Comparison of ENCODE assay signal across 19 cellular contexts in genomic region chr10:12938271-12938670, GRCh38.
"Had no signal": no experiment of that assay in that cellular context is flagged by ENCODE, and none has a peak within 500 bp of the region (broad histone marks: within the 10 kb centered on the region; RNA-seq: fewer than 3 reads in every experiment).

No MANE protein-coding gene starts in this region.

- H3K9me3 ChIP-seq: gastrocnemius medialis, psoas muscle, thoracic aorta, transverse colon had no signal

- H3K27ac ChIP-seq: gastrocnemius medialis, heart right ventricle, psoas muscle, skin epidermis, thoracic aorta, transverse colon had no signal

- H3K4me3 ChIP-seq: gastrocnemius medialis, heart right ventricle, psoas muscle, skin epidermis, thoracic aorta, transverse colon had no signal

- ATAC-seq: gastrocnemius medialis; heart right ventricle; naive thymus-derived CD4-positive, alpha-beta T cell; psoas muscle; sciatic nerve; stimulated activated naive B cell treated with anti-CD40 and anti-IgM and Interleukin-4, amounts not matched to agents 10 μg/mL and 1 μg/mL and 100 μg/mL, for 72 hours; stimulated activated naive CD8-positive, alpha-beta T cell treated with anti-CD3 and anti-CD28 coated beads, Interleukin-15, amount 100 ng/mL, for 72 hours had no signal

- H3K27me3 ChIP-seq: gastrocnemius medialis, transverse colon had no signal

- DNase-seq: dermis blood vessel endothelial cell; erythroblast; gastrocnemius medialis; heart right ventricle; hypothalamus; kidney glomerular epithelial cell; naive thymus-derived CD4-positive, alpha-beta T cell; nephron progenitor cell; psoas muscle; retina; stimulated activated CD4-positive, alpha-beta T cell treated with anti-CD3 and anti-CD28 coated beads, Interleukin-2, amount 100 ng/mL, for 24 hours; stimulated activated CD4-positive, alpha-beta T cell treated with anti-CD3 and anti-CD28 coated beads, Interleukin-4, amount 100 ng/mL, for 4 hours; stimulated activated naive B cell treated with anti-CD40 and anti-IgM and Interleukin-4, amounts not matched to agents 10 μg/mL and 1 μg/mL and 100 μg/mL, for 72 hours; stimulated activated naive CD8-positive, alpha-beta T cell treated with anti-CD3 and anti-CD28 coated beads, Interleukin-15, amount 100 ng/mL, for 72 hours; substantia nigra; transverse colon had no signal

- H3K36me3 ChIP-seq: gastrocnemius medialis, heart right ventricle, thoracic aorta, transverse colon had no signal

- H3K4me1 ChIP-seq: gastrocnemius medialis, psoas muscle, transverse colon had no signal
